1 cellular context compared by ENCODE assay signal in the genomic region with DNA sequence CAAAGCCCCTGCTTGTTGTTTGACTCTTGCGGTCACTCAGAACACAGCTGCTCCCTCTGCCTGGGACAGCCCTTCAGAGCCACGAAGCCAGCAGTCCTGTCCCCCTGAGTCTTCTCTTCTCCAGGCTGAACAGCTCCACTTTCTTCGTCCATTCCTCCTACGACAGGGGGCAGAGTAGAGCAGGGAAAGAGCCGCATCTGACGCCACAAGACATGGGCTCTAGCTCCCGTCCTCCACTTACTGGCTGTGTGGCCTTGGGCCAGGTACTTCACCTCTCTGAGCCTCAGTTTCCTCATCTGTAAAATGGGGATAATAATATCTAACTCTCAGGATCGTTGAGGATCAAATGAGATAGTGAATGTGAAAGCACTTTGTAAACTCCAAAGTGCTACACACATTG.
TF ChIP-seq lines count a peak whose summit lies in the region.

No MANE protein-coding gene starts in this region.

TF ChIP-seq in K562, 482 proteins besides CTCF, POLR2A, EP300 and RAD21 (continued from another document):
- TF ChIP-seq, protein P1, sequence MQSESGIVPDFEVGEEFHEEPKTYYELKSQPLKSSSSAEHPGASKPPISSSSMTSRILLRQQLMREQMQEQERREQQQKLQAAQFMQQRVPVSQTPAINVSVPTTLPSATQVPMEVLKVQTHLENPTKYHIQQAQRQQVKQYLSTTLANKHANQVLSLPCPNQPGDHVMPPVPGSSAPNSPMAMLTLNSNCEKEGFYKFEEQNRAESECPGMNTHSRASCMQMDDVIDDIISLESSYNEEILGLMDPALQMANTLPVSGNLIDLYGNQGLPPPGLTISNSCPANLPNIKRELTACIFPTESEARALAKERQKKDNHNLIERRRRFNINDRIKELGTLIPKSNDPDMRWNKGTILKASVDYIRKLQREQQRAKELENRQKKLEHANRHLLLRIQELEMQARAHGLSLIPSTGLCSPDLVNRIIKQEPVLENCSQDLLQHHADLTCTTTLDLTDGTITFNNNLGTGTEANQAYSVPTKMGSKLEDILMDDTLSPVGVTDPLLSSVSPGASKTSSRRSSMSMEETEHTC (IDR thresholded peaks at IDR 0.05): no peak
- TF ChIP-seq HNRNPUL1 (IDR thresholded peaks at IDR 0.05; ENCODE audit: low read length): no peak
- no peak for TF ChIP-seq RBM22 (IDR thresholded peaks at IDR 0.05; ENCODE audit: low read depth, low read length, poor library complexity, severe bottlenecking)
- TF ChIP-seq KLF13 (tag; IDR thresholded peaks at IDR 0.05; ENCODE audit: borderline replicate concordance, low read depth): no peak
- no peak for TF ChIP-seq ASH1L (IDR thresholded peaks at IDR 0.05; ENCODE audit: borderline replicate concordance, low read depth, partially characterized antibody)
- TF ChIP-seq JUND (IDR thresholded peaks at IDR 0.05; ENCODE audit: borderline replicate concordance, low read depth, low read length): no peak
- TF ChIP-seq JUND (tag; IDR thresholded peaks at IDR 0.05; ENCODE audit: borderline replicate concordance, low read depth, low read length): no peak
- TF ChIP-seq ZNF778 (CRISPR knock-in tag; IDR thresholded peaks at IDR 0.05): no peak
- no peak for TF ChIP-seq ZEB2 (IDR thresholded peaks at IDR 0.05)
- TF ChIP-seq, protein P2, sequence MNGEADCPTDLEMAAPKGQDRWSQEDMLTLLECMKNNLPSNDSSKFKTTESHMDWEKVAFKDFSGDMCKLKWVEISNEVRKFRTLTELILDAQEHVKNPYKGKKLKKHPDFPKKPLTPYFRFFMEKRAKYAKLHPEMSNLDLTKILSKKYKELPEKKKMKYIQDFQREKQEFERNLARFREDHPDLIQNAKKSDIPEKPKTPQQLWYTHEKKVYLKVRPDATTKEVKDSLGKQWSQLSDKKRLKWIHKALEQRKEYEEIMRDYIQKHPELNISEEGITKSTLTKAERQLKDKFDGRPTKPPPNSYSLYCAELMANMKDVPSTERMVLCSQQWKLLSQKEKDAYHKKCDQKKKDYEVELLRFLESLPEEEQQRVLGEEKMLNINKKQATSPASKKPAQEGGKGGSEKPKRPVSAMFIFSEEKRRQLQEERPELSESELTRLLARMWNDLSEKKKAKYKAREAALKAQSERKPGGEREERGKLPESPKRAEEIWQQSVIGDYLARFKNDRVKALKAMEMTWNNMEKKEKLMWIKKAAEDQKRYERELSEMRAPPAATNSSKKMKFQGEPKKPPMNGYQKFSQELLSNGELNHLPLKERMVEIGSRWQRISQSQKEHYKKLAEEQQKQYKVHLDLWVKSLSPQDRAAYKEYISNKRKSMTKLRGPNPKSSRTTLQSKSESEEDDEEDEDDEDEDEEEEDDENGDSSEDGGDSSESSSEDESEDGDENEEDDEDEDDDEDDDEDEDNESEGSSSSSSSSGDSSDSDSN (IDR thresholded peaks at IDR 0.05; ENCODE audit: borderline replicate concordance in 1 of 2, low read depth in 2 of 2, low read length in 2 of 2): no peak
- no peak for TF ChIP-seq MXI1 (IDR thresholded peaks at IDR 0.05; ENCODE audit: low read depth, low read length)
- TF ChIP-seq, protein P3, sequence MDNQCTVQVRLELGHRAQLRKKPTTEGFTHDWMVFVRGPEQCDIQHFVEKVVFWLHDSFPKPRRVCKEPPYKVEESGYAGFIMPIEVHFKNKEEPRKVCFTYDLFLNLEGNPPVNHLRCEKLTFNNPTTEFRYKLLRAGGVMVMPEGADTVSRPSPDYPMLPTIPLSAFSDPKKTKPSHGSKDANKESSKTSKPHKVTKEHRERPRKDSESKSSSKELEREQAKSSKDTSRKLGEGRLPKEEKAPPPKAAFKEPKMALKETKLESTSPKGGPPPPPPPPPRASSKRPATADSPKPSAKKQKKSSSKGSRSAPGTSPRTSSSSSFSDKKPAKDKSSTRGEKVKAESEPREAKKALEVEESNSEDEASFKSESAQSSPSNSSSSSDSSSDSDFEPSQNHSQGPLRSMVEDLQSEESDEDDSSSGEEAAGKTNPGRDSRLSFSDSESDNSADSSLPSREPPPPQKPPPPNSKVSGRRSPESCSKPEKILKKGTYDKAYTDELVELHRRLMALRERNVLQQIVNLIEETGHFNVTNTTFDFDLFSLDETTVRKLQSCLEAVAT (IDR thresholded peaks at IDR 0.05): no peak
- TF ChIP-seq ZNF212 (CRISPR knock-in tag; IDR thresholded peaks at IDR 0.05): no peak
- peak; percentile 78; the same call in 1 of the 2 replicates for TF ChIP-seq PTBP1 (IDR thresholded peaks at IDR 0.05; ENCODE audit: low read depth, low read length)
- no peak for TF ChIP-seq ZNF146 (CRISPR knock-in tag; IDR thresholded peaks at IDR 0.05; ENCODE audit: unreplicated experiment)
- TF ChIP-seq POLR2H (tag; IDR thresholded peaks at IDR 0.05; ENCODE audit: low read depth): no peak
- no peak for TF ChIP-seq PML (IDR thresholded peaks at IDR 0.05; ENCODE audit: low read length)
- TF ChIP-seq ZNF431 (CRISPR knock-in tag; IDR thresholded peaks at IDR 0.05): no peak
- TF ChIP-seq, protein P4, sequence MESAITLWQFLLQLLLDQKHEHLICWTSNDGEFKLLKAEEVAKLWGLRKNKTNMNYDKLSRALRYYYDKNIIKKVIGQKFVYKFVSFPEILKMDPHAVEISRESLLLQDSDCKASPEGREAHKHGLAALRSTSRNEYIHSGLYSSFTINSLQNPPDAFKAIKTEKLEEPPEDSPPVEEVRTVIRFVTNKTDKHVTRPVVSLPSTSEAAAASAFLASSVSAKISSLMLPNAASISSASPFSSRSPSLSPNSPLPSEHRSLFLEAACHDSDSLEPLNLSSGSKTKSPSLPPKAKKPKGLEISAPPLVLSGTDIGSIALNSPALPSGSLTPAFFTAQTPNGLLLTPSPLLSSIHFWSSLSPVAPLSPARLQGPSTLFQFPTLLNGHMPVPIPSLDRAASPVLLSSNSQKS (CRISPR knock-in tag; IDR thresholded peaks at IDR 0.05): no peak
- TF ChIP-seq, protein P5, sequence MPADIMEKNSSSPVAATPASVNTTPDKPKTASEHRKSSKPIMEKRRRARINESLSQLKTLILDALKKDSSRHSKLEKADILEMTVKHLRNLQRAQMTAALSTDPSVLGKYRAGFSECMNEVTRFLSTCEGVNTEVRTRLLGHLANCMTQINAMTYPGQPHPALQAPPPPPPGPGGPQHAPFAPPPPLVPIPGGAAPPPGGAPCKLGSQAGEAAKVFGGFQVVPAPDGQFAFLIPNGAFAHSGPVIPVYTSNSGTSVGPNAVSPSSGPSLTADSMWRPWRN (IDR thresholded peaks at IDR 0.05; ENCODE audit: low read depth): no peak
- TF ChIP-seq PRPF4 (IDR thresholded peaks at IDR 0.05; ENCODE audit: insufficient read depth, low read depth, low read length, poor library complexity, severe bottlenecking): no peak
- TF ChIP-seq NR4A1 (CRISPR knock-in tag; IDR thresholded peaks at IDR 0.05): no peak
- no peak for TF ChIP-seq NR4A1 (tag; IDR thresholded peaks at IDR 0.05)
- TF ChIP-seq, protein P6, sequence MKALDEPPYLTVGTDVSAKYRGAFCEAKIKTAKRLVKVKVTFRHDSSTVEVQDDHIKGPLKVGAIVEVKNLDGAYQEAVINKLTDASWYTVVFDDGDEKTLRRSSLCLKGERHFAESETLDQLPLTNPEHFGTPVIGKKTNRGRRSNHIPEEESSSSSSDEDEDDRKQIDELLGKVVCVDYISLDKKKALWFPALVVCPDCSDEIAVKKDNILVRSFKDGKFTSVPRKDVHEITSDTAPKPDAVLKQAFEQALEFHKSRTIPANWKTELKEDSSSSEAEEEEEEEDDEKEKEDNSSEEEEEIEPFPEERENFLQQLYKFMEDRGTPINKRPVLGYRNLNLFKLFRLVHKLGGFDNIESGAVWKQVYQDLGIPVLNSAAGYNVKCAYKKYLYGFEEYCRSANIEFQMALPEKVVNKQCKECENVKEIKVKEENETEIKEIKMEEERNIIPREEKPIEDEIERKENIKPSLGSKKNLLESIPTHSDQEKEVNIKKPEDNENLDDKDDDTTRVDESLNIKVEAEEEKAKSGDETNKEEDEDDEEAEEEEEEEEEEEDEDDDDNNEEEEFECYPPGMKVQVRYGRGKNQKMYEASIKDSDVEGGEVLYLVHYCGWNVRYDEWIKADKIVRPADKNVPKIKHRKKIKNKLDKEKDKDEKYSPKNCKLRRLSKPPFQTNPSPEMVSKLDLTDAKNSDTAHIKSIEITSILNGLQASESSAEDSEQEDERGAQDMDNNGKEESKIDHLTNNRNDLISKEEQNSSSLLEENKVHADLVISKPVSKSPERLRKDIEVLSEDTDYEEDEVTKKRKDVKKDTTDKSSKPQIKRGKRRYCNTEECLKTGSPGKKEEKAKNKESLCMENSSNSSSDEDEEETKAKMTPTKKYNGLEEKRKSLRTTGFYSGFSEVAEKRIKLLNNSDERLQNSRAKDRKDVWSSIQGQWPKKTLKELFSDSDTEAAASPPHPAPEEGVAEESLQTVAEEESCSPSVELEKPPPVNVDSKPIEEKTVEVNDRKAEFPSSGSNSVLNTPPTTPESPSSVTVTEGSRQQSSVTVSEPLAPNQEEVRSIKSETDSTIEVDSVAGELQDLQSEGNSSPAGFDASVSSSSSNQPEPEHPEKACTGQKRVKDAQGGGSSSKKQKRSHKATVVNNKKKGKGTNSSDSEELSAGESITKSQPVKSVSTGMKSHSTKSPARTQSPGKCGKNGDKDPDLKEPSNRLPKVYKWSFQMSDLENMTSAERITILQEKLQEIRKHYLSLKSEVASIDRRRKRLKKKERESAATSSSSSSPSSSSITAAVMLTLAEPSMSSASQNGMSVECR (CRISPR knock-in tag; IDR thresholded peaks at IDR 0.05): no peak
- TF ChIP-seq HDGF (IDR thresholded peaks at IDR 0.05): no peak
- TF ChIP-seq U2AF2 (optimal IDR thresholded peaks at IDR 0.05; ENCODE audit: low read depth, low read length): no peak
- no peak for TF ChIP-seq MYBL2 (IDR thresholded peaks at IDR 0.05; ENCODE audit: low read depth)
- no peak for TF ChIP-seq MYBL2 (CRISPR knock-in tag; IDR thresholded peaks at IDR 0.05; ENCODE audit: borderline replicate concordance)
- TF ChIP-seq, protein P7, sequence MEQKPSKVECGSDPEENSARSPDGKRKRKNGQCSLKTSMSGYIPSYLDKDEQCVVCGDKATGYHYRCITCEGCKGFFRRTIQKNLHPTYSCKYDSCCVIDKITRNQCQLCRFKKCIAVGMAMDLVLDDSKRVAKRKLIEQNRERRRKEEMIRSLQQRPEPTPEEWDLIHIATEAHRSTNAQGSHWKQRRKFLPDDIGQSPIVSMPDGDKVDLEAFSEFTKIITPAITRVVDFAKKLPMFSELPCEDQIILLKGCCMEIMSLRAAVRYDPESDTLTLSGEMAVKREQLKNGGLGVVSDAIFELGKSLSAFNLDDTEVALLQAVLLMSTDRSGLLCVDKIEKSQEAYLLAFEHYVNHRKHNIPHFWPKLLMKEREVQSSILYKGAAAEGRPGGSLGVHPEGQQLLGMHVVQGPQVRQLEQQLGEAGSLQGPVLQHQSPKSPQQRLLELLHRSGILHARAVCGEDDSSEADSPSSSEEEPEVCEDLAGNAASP (IDR thresholded peaks at IDR 0.05): no peak
- no peak for TF ChIP-seq ZNF444 (CRISPR knock-in tag; IDR thresholded peaks at IDR 0.05)
- peak; percentile 76 to 89 for TF ChIP-seq KDM1A (IDR thresholded peaks at IDR 0.05)
- peak; percentile 38 for TF ChIP-seq NCOA4 (IDR thresholded peaks at IDR 0.05; ENCODE audit: partially characterized antibody)
- TF ChIP-seq, protein P8, sequence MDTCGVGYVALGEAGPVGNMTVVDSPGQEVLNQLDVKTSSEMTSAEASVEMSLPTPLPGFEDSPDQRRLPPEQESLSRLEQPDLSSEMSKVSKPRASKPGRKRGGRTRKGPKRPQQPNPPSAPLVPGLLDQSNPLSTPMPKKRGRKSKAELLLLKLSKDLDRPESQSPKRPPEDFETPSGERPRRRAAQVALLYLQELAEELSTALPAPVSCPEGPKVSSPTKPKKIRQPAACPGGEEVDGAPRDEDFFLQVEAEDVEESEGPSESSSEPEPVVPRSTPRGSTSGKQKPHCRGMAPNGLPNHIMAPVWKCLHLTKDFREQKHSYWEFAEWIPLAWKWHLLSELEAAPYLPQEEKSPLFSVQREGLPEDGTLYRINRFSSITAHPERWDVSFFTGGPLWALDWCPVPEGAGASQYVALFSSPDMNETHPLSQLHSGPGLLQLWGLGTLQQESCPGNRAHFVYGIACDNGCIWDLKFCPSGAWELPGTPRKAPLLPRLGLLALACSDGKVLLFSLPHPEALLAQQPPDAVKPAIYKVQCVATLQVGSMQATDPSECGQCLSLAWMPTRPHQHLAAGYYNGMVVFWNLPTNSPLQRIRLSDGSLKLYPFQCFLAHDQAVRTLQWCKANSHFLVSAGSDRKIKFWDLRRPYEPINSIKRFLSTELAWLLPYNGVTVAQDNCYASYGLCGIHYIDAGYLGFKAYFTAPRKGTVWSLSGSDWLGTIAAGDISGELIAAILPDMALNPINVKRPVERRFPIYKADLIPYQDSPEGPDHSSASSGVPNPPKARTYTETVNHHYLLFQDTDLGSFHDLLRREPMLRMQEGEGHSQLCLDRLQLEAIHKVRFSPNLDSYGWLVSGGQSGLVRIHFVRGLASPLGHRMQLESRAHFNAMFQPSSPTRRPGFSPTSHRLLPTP (IDR thresholded peaks at IDR 0.05; ENCODE audit: borderline replicate concordance, extremely low read depth, insufficient read length): no peak
- no peak for TF ChIP-seq RFX7 (CRISPR knock-in tag; IDR thresholded peaks at IDR 0.05)
- TF ChIP-seq KLF1 (tag; IDR thresholded peaks at IDR 0.05): no peak
